In genomic region chr12:213527-213932, GRCh38 we compare ENCODE assay signal across 1 cellular context.
TF ChIP-seq lines count a peak whose summit lies in the region.

No MANE protein-coding gene starts in this region.

TF ChIP-seq in WTC11, 78 proteins besides CTCF, POLR2A, EP300 and RAD21 (continued from another document):
- no peak for TF ChIP-seq FOXJ3 (CRISPR knock-in tag; IDR thresholded peaks at IDR 0.05; ENCODE audit: borderline replicate concordance)
- no peak for TF ChIP-seq AR (CRISPR knock-in tag; IDR thresholded peaks at IDR 0.05)
- no peak for TF ChIP-seq ZSCAN18 (CRISPR knock-in tag; IDR thresholded peaks at IDR 0.05)
- no peak for TF ChIP-seq ESRRA (CRISPR knock-in tag; IDR thresholded peaks at IDR 0.05; ENCODE audit: borderline replicate concordance)
- no peak for TF ChIP-seq ATF3 (CRISPR knock-in tag; conservative IDR thresholded peaks at IDR 0.05)
- no peak for TF ChIP-seq MAX (CRISPR knock-in tag; IDR thresholded peaks at IDR 0.05)
- TF ChIP-seq TEAD4 (CRISPR knock-in tag; IDR thresholded peaks at IDR 0.05): no peak
- TF ChIP-seq NFATC4 (CRISPR knock-in tag; IDR thresholded peaks at IDR 0.05): no peak
- TF ChIP-seq GRHL2 (CRISPR knock-in tag; IDR thresholded peaks at IDR 0.05; ENCODE audit: insufficient replicate concordance, severe bottlenecking): no peak
- no peak for TF ChIP-seq MXD4 (CRISPR knock-in tag; IDR thresholded peaks at IDR 0.05; ENCODE audit: borderline replicate concordance)
- no peak for TF ChIP-seq AFF4 (CRISPR knock-in tag; IDR thresholded peaks at IDR 0.05; ENCODE audit: borderline replicate concordance)
- no peak for TF ChIP-seq HMGA2 (CRISPR knock-in tag; IDR thresholded peaks at IDR 0.05)
- TF ChIP-seq KAT7 (CRISPR knock-in tag; IDR thresholded peaks at IDR 0.05; ENCODE audit: borderline replicate concordance): no peak
- TF ChIP-seq EMX1 (CRISPR knock-in tag; IDR thresholded peaks at IDR 0.05): no peak
- TF ChIP-seq CREB1 (CRISPR knock-in tag; IDR thresholded peaks at IDR 0.05): no peak
- TF ChIP-seq CBFB (CRISPR knock-in tag; IDR thresholded peaks at IDR 0.05; ENCODE audit: low read depth): no peak
